27 cellular contexts compared by ENCODE assay signal in the genomic region with DNA sequence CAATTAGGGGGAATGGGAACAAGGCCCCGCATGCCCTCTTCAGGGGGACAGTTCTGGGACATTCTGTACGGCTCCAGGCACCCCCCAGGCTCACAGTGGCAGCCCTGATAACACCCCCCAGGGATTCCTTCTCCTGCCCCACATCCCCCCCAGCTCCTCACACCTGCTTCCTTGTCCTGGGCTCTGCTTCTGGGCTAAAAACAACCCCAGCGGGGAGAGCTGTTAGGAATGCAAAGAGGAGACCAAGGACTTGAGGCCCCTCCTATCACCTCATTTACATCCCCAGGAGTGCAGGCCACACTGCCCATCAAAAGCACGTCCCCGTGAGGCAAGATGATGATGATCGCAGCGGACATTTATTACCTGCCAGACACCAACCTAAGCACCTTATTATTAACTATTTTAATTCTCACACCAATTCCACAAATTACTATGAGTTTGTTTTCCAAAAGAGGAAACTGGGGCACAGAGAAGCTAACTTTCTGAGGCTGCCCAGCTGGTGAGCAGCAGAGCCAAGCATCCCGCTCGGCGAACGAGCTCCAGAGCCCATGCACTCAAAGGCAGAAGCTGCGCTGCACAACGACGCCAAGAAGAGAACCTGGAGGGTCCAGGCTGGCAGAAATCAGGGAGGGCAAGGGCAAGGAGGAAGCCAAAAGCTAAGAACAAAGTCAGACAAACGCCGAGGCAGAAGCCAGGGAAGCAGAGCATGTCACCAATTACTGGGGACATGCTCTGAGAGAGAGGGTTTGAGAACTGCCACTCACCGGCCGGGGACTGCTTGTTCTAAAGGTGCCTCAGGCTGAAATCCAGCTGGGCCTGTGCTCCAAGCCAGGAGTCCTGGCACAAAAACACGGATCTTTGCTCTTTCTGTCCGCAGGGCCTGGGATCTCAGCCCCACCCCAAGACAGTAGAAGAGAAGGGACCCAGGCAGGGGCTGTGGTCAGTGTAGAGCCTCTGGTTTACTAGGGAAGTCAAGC.
DNase-seq lines count a peak whose midpoint lies in the region; ATAC-seq and TF ChIP-seq lines count a peak whose summit lies in the region.
"Had no signal": no experiment of that assay in that cellular context is flagged by ENCODE, and none has a peak within 500 bp of the region (broad histone marks: within the 10 kb centered on the region; RNA-seq: fewer than 3 reads in every experiment).

No MANE protein-coding gene starts in this region.

- H3K9me3 Mint-ChIP-seq in endodermal cell, result no peaks in the 10 kb centered on the region
- H3K9me3 Mint-ChIP-seq: activated naive CD4-positive, alpha-beta T cell treated with anti-CD3 and anti-CD28 coated beads for 36 hours; activated T-helper 1 cell treated with anti-CD3 and anti-CD28 coated beads, Interleukin-12 subunit alpha, Interleukin-12 subunit beta, Interleukin-2, Interleukin-4 antibody, amounts not matched to agents 30 ng/mL and 10 ng/mL and 1 ng/mL, durations not matched to agents 14 hours and 24 hours and 36 hours; central memory CD8-positive, alpha-beta T cell had no signal

- H3K4me1 ChIP-seq in HUES48 (ENCODE audit: control insufficient read depth, insufficient read depth, low read length) (peaks cover 54% of the 10 kb centered on the region), endodermal cell (ENCODE audit: control insufficient read depth, insufficient read depth, low read length) (peaks cover 6% of the 10 kb centered on the region), thyroid gland (peaks cover 20 to 42% of the 10 kb centered on the region in 2 donors)
- H3K4me1 ChIP-seq: esophagus squamous epithelium, foreskin keratinocyte, heart left ventricle, psoas muscle had no signal

- H3K9me3 ChIP-seq in HUES48 (ENCODE audit: control insufficient read depth, insufficient read depth, low read length) (no peaks in the 10 kb centered on the region), endodermal cell (ENCODE audit: control insufficient read depth, low read length) (no peaks in the 10 kb centered on the region), thyroid gland (no peaks in the 10 kb centered on the region)
- H3K9me3 ChIP-seq: BLaER1 treated with 17β-estradiol and CSF1 and Interleukin-3, amounts not matched to agents 10 nM and 100 nM; esophagus squamous epithelium; heart left ventricle; psoas muscle had no signal

- no peaks in the 10 kb centered on the region for H3K36me3 ChIP-seq in HUES48 (ENCODE audit: control insufficient read depth, insufficient read depth, low read length)
- H3K36me3 ChIP-seq in endodermal cell (ENCODE audit: control insufficient read depth, insufficient read depth, low read length), result no peaks in the 10 kb centered on the region
- H3K36me3 ChIP-seq in thyroid gland, result no peaks in the 10 kb centered on the region
- H3K36me3 ChIP-seq: BLaER1 treated with 17β-estradiol and CSF1 and Interleukin-3, amounts not matched to agents 10 nM and 100 nM; esophagus squamous epithelium; heart left ventricle had no signal

- peaks cover 51% of the 10 kb centered on the region for H3K4me1 Mint-ChIP-seq in endodermal cell
- H3K4me1 Mint-ChIP-seq: central memory CD8-positive, alpha-beta T cell had no signal

- peak in 1 of 2 donors; percentile 32 for TF ChIP-seq POLR2A in thyroid gland (IDR thresholded peaks at IDR 0.05)

- H3K4me3 Mint-ChIP-seq in endodermal cell, result peak overlapping the region; percentile 45
- H3K4me3 Mint-ChIP-seq: activated naive CD4-positive, alpha-beta T cell treated with anti-CD3 and anti-CD28 coated beads for 36 hours; activated T-helper 1 cell treated with anti-CD3 and anti-CD28 coated beads, Interleukin-12 subunit alpha, Interleukin-12 subunit beta, Interleukin-2, Interleukin-4 antibody, amounts not matched to agents 30 ng/mL and 10 ng/mL and 1 ng/mL, durations not matched to agents 14 hours and 24 hours and 36 hours; central memory CD8-positive, alpha-beta T cell had no signal

- H3K27me3 ChIP-seq in HUES48 (ENCODE audit: control insufficient read depth, insufficient read depth, low read length) (no peaks in the 10 kb centered on the region), endodermal cell (ENCODE audit: control insufficient read depth, insufficient read depth, low read length, poor library complexity, severe bottlenecking) (no peaks in the 10 kb centered on the region), thyroid gland (no peaks in the 10 kb centered on the region)
- H3K27me3 ChIP-seq: BLaER1 treated with 17β-estradiol and CSF1 and Interleukin-3, amounts not matched to agents 10 nM and 100 nM; esophagus squamous epithelium had no signal

- H3K27me3 Mint-ChIP-seq in endodermal cell (ENCODE audit: insufficient read depth), result peaks cover 2% of the 10 kb centered on the region

- H3K27ac ChIP-seq in HUES48 (ENCODE audit: low read depth, low read length) (peak overlapping the region; percentile 53), endodermal cell (ENCODE audit: low read depth, low read length) (peak overlapping the region; percentile 30), thyroid gland (peak overlapping the region; percentile 72 to 98 (median 76))
- H3K27ac ChIP-seq: BLaER1 treated with 17β-estradiol and CSF1 and Interleukin-3, amounts not matched to agents 10 nM and 100 nM; esophagus squamous epithelium; foreskin keratinocyte; PC-9; psoas muscle had no signal

- H3K9ac ChIP-seq in HUES48 (ENCODE audit: low read depth, low read length) (peak overlapping the region; percentile 33; the same call in 1 of the 2 replicates), endodermal cell (ENCODE audit: extremely low read depth, low read length, poor library complexity, severe bottlenecking) (no peak overlapping the region)
- H3K9ac ChIP-seq: BLaER1 treated with 17β-estradiol and CSF1 and Interleukin-3, amounts not matched to agents 10 nM and 100 nM had no signal

- H3K36me3 Mint-ChIP-seq in endodermal cell (ENCODE audit: low read depth), result no peaks in the 10 kb centered on the region

- TF ChIP-seq CTCF in endodermal cell (conservative IDR thresholded peaks at IDR 0.05) (no peak), thyroid gland (IDR thresholded peaks at IDR 0.05) (no peak)

- H3K4me3 ChIP-seq in HUES48 (ENCODE audit: low read depth, low read length) (peak overlapping the region; percentile 45), endodermal cell (ENCODE audit: low read length) (no peak overlapping the region), thyroid gland (replicated peaks in 1 of 3) (no peak overlapping the region)
- H3K4me3 ChIP-seq: BLaER1 treated with 17β-estradiol and CSF1 and Interleukin-3, amounts not matched to agents 10 nM and 100 nM; esophagus squamous epithelium; heart left ventricle; PC-9; psoas muscle had no signal

- no peak for ATAC-seq in GM19452 (IDR thresholded peaks at IDR 0.05; ENCODE audit: unreplicated experiment)
- no peak for ATAC-seq in GM19455 (IDR thresholded peaks at IDR 0.05; ENCODE audit: unreplicated experiment)
- ATAC-seq: foreskin keratinocyte, heart left ventricle, left ventricle myocardium superior, psoas muscle had no signal

- 36 to 37% methylated on average over 9 to 20 of the region's 20 CpGs for WGBS in endodermal cell (ENCODE audit: insufficient coverage in 1 of 2, insufficient read length in 1 of 2), 2 experiments
- WGBS in thyroid gland, 2 donors, result 37 to 45% methylated on average over 20 of the region's 20 CpGs

- DNase-seq in endodermal cell, result peak; percentile 91
- peak; percentile 70 for DNase-seq in islet precursor cell
- peak; percentile 92 to 94 for DNase-seq in thyroid gland
- DNase-seq in NCI-H446 (lab: John Stamatoyannopoulos, UW), result no peak
- DNase-seq: activated CD4-positive, alpha-beta T cell treated with anti-CD3 and anti-CD28 coated beads, Interleukin-2, amount 50 U/mL, for 48 hours; activated CD4-positive, CD25-positive, alpha-beta regulatory T cell treated with anti-CD3 and anti-CD28 coated beads, Interleukin-2, amount 50 U/mL, for 72 hours; activated naive CD4-positive, alpha-beta T cell treated with anti-CD3 and anti-CD28 coated beads for 36 hours; DMS79; esophagus squamous epithelium; foreskin keratinocyte; heart left ventricle; left ventricle myocardium superior; MM.1S; NCI-H1930; NCI-H526; nucleus accumbens; PC-9; psoas muscle; SHP77; stimulated activated CD4-positive, alpha-beta T cell treated with anti-CD3 and anti-CD28 coated beads, Interleukin-4, amount 100 ng/mL, for 24 hours; trophoblast cell had no signal

- intact Hi-C loops in thyroid gland (cut with DNase I), result loop anchor here (10.0 kb wide), 1 partner anchor 61 kb away; no protein-coding TSS in a partner anchor

- H3K27ac Mint-ChIP-seq in endodermal cell, result peak overlapping the region; percentile 76
- H3K27ac Mint-ChIP-seq: activated naive CD4-positive, alpha-beta T cell treated with anti-CD3 and anti-CD28 coated beads for 36 hours; activated T-helper 1 cell treated with anti-CD3 and anti-CD28 coated beads, Interleukin-12 subunit alpha, Interleukin-12 subunit beta, Interleukin-2, Interleukin-4 antibody, amounts not matched to agents 30 ng/mL and 10 ng/mL and 1 ng/mL, durations not matched to agents 14 hours and 24 hours and 36 hours had no signal

Comparison
In these comparisons a context has a peak if more than half of its experiments do, and no peak if none do; other contexts are left out.
1. DNase-seq: peak in endodermal cell (single experiment), islet precursor cell (single experiment) and thyroid gland (2 of 2); none in NCI-H446 (0 of 2).
2. Peak in every context shown above with its lines, with median percentiles within 50 percentile points of each other: H3K27ac ChIP-seq.